37 cellular contexts compared by ENCODE assay signal in the genomic region with DNA sequence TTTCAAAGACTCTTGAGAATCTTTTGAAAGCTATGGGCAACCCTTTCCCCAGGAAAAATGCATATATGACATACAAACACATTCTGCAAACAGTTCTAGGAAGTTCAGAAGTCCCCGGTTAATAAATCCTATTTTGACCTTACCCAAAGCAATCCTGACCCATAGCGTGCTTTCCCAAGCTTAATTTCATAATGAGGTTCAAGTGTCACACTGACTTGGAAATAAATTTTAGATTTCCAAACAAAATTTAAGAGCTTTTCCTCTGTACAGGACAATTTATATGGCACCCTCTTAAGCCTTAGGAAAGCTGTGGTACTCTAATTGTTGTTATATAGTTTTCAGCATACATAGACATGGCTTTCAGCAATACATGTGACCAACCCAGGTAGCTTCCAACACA. TPM values are rescaled to one million over a fixed set of nuclear protein-coding genes. Genes with fewer than 3 reads are reported as not detected.
"Had no signal": no experiment of that assay in that cellular context is flagged by ENCODE, and none has a peak within 500 bp of the region (broad histone marks: within the 10 kb centered on the region; RNA-seq: fewer than 3 reads in every experiment).

No MANE protein-coding gene starts in this region.

- H3K4me3 Mint-ChIP-seq: activated CD4-positive, alpha-beta memory T cell treated with anti-CD3 and anti-CD28 coated beads, Interleukin-2, amount 10 ng/mL, durations not matched to agents 7 days and 5 days; activated CD4-positive, alpha-beta T cell treated with anti-CD3 and anti-CD28 coated beads for 36 hours; activated CD4-positive, alpha-beta T cell treated with anti-CD3 and anti-CD28 coated beads, Interleukin-2, amount 10 ng/mL, durations not matched to agents 7 days and 5 days; activated CD8-positive, alpha-beta memory T cell treated with anti-CD3 and anti-CD28 coated beads, Interleukin-2, amount 10 ng/mL, durations not matched to agents 7 days and 5 days; activated CD8-positive, alpha-beta T cell treated with anti-CD3 and anti-CD28 coated beads, Interleukin-2, amount 10 ng/mL, durations not matched to agents 7 days and 5 days; activated naive CD4-positive, alpha-beta T cell treated with anti-CD3 and anti-CD28 coated beads, Interleukin-2, amount 10 ng/mL, durations not matched to agents 7 days and 5 days; activated naive CD4-positive, alpha-beta T cell treated with anti-CD3 and anti-CD28 coated beads, Interleukin-2, amount 50 U/mL, for 24 hours; activated naive CD8-positive, alpha-beta T cell; activated naive CD8-positive, alpha-beta T cell treated with anti-CD3 and anti-CD28 coated beads, Interleukin-2, amount 10 ng/mL, durations not matched to agents 7 days and 5 days; activated naive CD8-positive, alpha-beta T cell treated with anti-CD3 and anti-CD28 coated beads, Interleukin-2, amount 50 U/mL, for 24 hours; activated T-cell treated with anti-CD3 and anti-CD28 coated beads, Interleukin-2, amount 50 U/mL, for 24 hours; T-helper 1 cell treated with Interleukin-12 subunit alpha and Interleukin-12 subunit beta and Interleukin-4 antibody, amounts not matched to agents 30 μg/mL and 1 μg/mL, for 36 hours; T-helper 2 cell treated with Interferon-gamma antibody and Interleukin-4, amounts not matched to agents 5 μg/mL and 100 μg/mL, for 36 hours had no signal

- H3K4me3 ChIP-seq: ascending aorta, body of pancreas, breast epithelium had no signal

- H3K27ac ChIP-seq: ascending aorta, body of pancreas, brain microvascular endothelial cell, breast epithelium, VCaP had no signal

- H3K9me3 ChIP-seq: ascending aorta, body of pancreas, breast epithelium had no signal

- H3K27me3 Mint-ChIP-seq: activated CD4-positive, alpha-beta memory T cell treated with anti-CD3 and anti-CD28 coated beads, Interleukin-2, amount 10 ng/mL, durations not matched to agents 7 days and 5 days; activated CD4-positive, alpha-beta T cell treated with anti-CD3 and anti-CD28 coated beads for 36 hours; activated CD8-positive, alpha-beta memory T cell treated with anti-CD3 and anti-CD28 coated beads, Interleukin-2, amount 10 ng/mL, durations not matched to agents 7 days and 5 days; activated naive CD4-positive, alpha-beta T cell treated with anti-CD3 and anti-CD28 coated beads, Interleukin-2, amount 10 ng/mL, durations not matched to agents 7 days and 5 days; activated naive CD4-positive, alpha-beta T cell treated with anti-CD3 and anti-CD28 coated beads, Interleukin-2, amount 50 U/mL, for 24 hours; activated naive CD8-positive, alpha-beta T cell; activated naive CD8-positive, alpha-beta T cell treated with anti-CD3 and anti-CD28 coated beads, Interleukin-2, amount 10 ng/mL, durations not matched to agents 7 days and 5 days; activated naive CD8-positive, alpha-beta T cell treated with anti-CD3 and anti-CD28 coated beads, Interleukin-2, amount 50 U/mL, for 24 hours had no signal

- H3K27ac Mint-ChIP-seq: activated CD4-positive, alpha-beta memory T cell treated with anti-CD3 and anti-CD28 coated beads, Interleukin-2, amount 10 ng/mL, durations not matched to agents 7 days and 5 days; activated CD4-positive, alpha-beta T cell treated with anti-CD3 and anti-CD28 coated beads for 36 hours; activated CD4-positive, alpha-beta T cell treated with anti-CD3 and anti-CD28 coated beads, Interleukin-2, amount 10 ng/mL, durations not matched to agents 7 days and 5 days; activated CD8-positive, alpha-beta memory T cell treated with anti-CD3 and anti-CD28 coated beads, Interleukin-2, amount 10 ng/mL, durations not matched to agents 7 days and 5 days; activated CD8-positive, alpha-beta T cell treated with anti-CD3 and anti-CD28 coated beads, Interleukin-2, amount 10 ng/mL, durations not matched to agents 7 days and 5 days; activated naive CD4-positive, alpha-beta T cell treated with anti-CD3 and anti-CD28 coated beads, Interleukin-2, amount 10 ng/mL, durations not matched to agents 7 days and 5 days; activated naive CD4-positive, alpha-beta T cell treated with anti-CD3 and anti-CD28 coated beads, Interleukin-2, amount 50 U/mL, for 24 hours; activated naive CD8-positive, alpha-beta T cell; activated naive CD8-positive, alpha-beta T cell treated with anti-CD3 and anti-CD28 coated beads, Interleukin-2, amount 10 ng/mL, durations not matched to agents 7 days and 5 days; activated naive CD8-positive, alpha-beta T cell treated with anti-CD3 and anti-CD28 coated beads, Interleukin-2, amount 50 U/mL, for 24 hours; activated T-cell treated with anti-CD3 and anti-CD28 coated beads, Interleukin-2, amount 50 U/mL, for 24 hours; activated T-helper 2 cell treated with anti-CD3 and anti-CD28 coated beads, Interferon-gamma antibody, Interleukin-2, Interleukin-4, amounts not matched to agents 10 μg/mL and 5 μg/mL and 100 μg/mL, durations not matched to agents 14 hours and 24 hours and 36 hours; T-helper 1 cell treated with Interleukin-12 subunit alpha and Interleukin-12 subunit beta and Interleukin-4 antibody, amounts not matched to agents 30 μg/mL and 1 μg/mL, for 36 hours; T-helper 2 cell treated with Interferon-gamma antibody and Interleukin-4, amounts not matched to agents 5 μg/mL and 100 μg/mL, for 36 hours had no signal

- H3K36me3 ChIP-seq: ascending aorta, brain microvascular endothelial cell, breast epithelium had no signal

- DNase-seq: activated CD4-positive, alpha-beta memory T cell treated with anti-CD3 and anti-CD28 coated beads, Interleukin-2, amount 10 ng/mL, durations not matched to agents 7 days and 5 days; activated CD4-positive, alpha-beta T cell treated with anti-CD3 and anti-CD28 coated beads for 1 hour; activated CD4-positive, alpha-beta T cell treated with anti-CD3 and anti-CD28 coated beads for 36 hours; activated CD4-positive, alpha-beta T cell treated with anti-CD3 and anti-CD28 coated beads for 48 hours; activated CD4-positive, alpha-beta T cell treated with anti-CD3 and anti-CD28 coated beads, Interleukin-2, amount 10 ng/mL, durations not matched to agents 7 days and 5 days; activated CD4-positive, alpha-beta T cell treated with anti-CD3 and anti-CD28 coated beads, Interleukin-2, amount 50 U/mL, for 48 hours; activated CD4-positive, CD25-positive, alpha-beta regulatory T cell; activated CD8-positive, alpha-beta memory T cell treated with anti-CD3 and anti-CD28 coated beads for 24 hours; activated CD8-positive, alpha-beta memory T cell treated with anti-CD3 and anti-CD28 coated beads, Interleukin-2, amount 10 ng/mL, durations not matched to agents 7 days and 5 days; activated CD8-positive, alpha-beta memory T cell treated with anti-CD3 and anti-CD28 coated beads, Interleukin-2, amount 50 U/mL, for 48 hours; activated CD8-positive, alpha-beta T cell treated with anti-CD3 and anti-CD28 coated beads, Interleukin-2, amount 10 ng/mL, durations not matched to agents 7 days and 5 days; activated effector memory CD4-positive, alpha-beta T cell treated with Interleukin-2 at 50 U/mL for 16 hours; activated gamma-delta T cell; activated naive CD4-positive, alpha-beta T cell treated with anti-CD3 and anti-CD28 coated beads, Interleukin-2, amount 10 ng/mL, durations not matched to agents 7 days and 5 days; activated naive CD4-positive, alpha-beta T cell treated with Interleukin-2 at 50 U/mL for 16 hours; activated naive CD8-positive, alpha-beta T cell treated with anti-CD3 and anti-CD28 coated beads, Interleukin-2, amount 10 ng/mL, durations not matched to agents 7 days and 5 days; activated naive CD8-positive, alpha-beta T cell treated with anti-CD3 and anti-CD28 coated beads, Interleukin-2, amount 50 U/mL, for 24 hours; activated T-cell treated with anti-CD3 and anti-CD28 coated beads, Interleukin-2, amount 50 U/mL, for 24 hours; activated T-cell treated with anti-CD3 and anti-CD28 coated beads, Interleukin-2, amount 50 U/mL, for 48 hours; amygdala; anterior cingulate cortex; body of pancreas; brain microvascular endothelial cell; central memory CD4-positive, alpha-beta T cell; T-helper 2 cell; T-helper 9 cell had no signal

- H3K36me3 Mint-ChIP-seq: activated naive CD4-positive, alpha-beta T cell treated with anti-CD3 and anti-CD28 coated beads, Interleukin-2, amount 10 ng/mL, durations not matched to agents 7 days and 5 days had no signal

- H3K4me1 Mint-ChIP-seq: activated CD4-positive, alpha-beta memory T cell treated with anti-CD3 and anti-CD28 coated beads, Interleukin-2, amount 10 ng/mL, durations not matched to agents 7 days and 5 days; activated CD4-positive, alpha-beta T cell treated with anti-CD3 and anti-CD28 coated beads, Interleukin-2, amount 10 ng/mL, durations not matched to agents 7 days and 5 days; activated CD8-positive, alpha-beta memory T cell treated with anti-CD3 and anti-CD28 coated beads, Interleukin-2, amount 10 ng/mL, durations not matched to agents 7 days and 5 days; activated naive CD4-positive, alpha-beta T cell treated with anti-CD3 and anti-CD28 coated beads, Interleukin-2, amount 10 ng/mL, durations not matched to agents 7 days and 5 days; activated naive CD8-positive, alpha-beta T cell treated with anti-CD3 and anti-CD28 coated beads, Interleukin-2, amount 10 ng/mL, durations not matched to agents 7 days and 5 days had no signal

- H3K27me3 ChIP-seq: ascending aorta, body of pancreas, brain microvascular endothelial cell had no signal

- H3K4me1 ChIP-seq: ascending aorta, body of pancreas, breast epithelium had no signal

- H3K9me3 Mint-ChIP-seq: activated CD4-positive, alpha-beta memory T cell treated with anti-CD3 and anti-CD28 coated beads, Interleukin-2, amount 10 ng/mL, durations not matched to agents 7 days and 5 days; activated CD4-positive, alpha-beta T cell treated with anti-CD3 and anti-CD28 coated beads, Interleukin-2, amount 10 ng/mL, durations not matched to agents 7 days and 5 days; activated naive CD4-positive, alpha-beta T cell treated with anti-CD3 and anti-CD28 coated beads, Interleukin-2, amount 10 ng/mL, durations not matched to agents 7 days and 5 days; activated naive CD4-positive, alpha-beta T cell treated with anti-CD3 and anti-CD28 coated beads, Interleukin-2, amount 50 U/mL, for 24 hours; activated naive CD8-positive, alpha-beta T cell treated with anti-CD3 and anti-CD28 coated beads, Interleukin-2, amount 10 ng/mL, durations not matched to agents 7 days and 5 days; activated naive CD8-positive, alpha-beta T cell treated with anti-CD3 and anti-CD28 coated beads, Interleukin-2, amount 50 U/mL, for 24 hours; activated T-cell treated with anti-CD3 and anti-CD28 coated beads, Interleukin-2, amount 50 U/mL, for 24 hours; activated T-helper 2 cell treated with anti-CD3 and anti-CD28 coated beads, Interferon-gamma antibody, Interleukin-2, Interleukin-4, amounts not matched to agents 10 μg/mL and 5 μg/mL and 100 μg/mL, durations not matched to agents 14 hours and 24 hours and 36 hours; T-helper 1 cell treated with Interleukin-12 subunit alpha and Interleukin-12 subunit beta and Interleukin-4 antibody, amounts not matched to agents 30 μg/mL and 1 μg/mL, for 36 hours; T-helper 2 cell treated with Interferon-gamma antibody and Interleukin-4, amounts not matched to agents 5 μg/mL and 100 μg/mL, for 36 hours had no signal

- ATAC-seq: activated CD4-positive, alpha-beta T cell treated with anti-CD3 and anti-CD28 coated beads for 36 hours; activated CD4-positive, CD25-positive, alpha-beta regulatory T cell treated with anti-CD3 and anti-CD28 coated beads, Interleukin-2, amount 50 U/mL, for 24 hours; activated CD8-positive, alpha-beta memory T cell treated with anti-CD3 and anti-CD28 coated beads, Interleukin-2, amount 10 ng/mL, durations not matched to agents 7 days and 5 days; activated CD8-positive, alpha-beta T cell treated with anti-CD3 and anti-CD28 coated beads, Interleukin-2, amount 10 ng/mL, durations not matched to agents 7 days and 5 days; activated naive CD8-positive, alpha-beta T cell treated with anti-CD3 and anti-CD28 coated beads, Interleukin-2, amount 50 U/mL, for 24 hours; body of pancreas had no signal

RNA-seq across cellular contexts. Expression of a gene that starts 59.4 kb away (rescaled TPM):
- total RNA-seq: activated CD4-positive, alpha-beta memory T cell treated with anti-CD3 and anti-CD28 coated beads, Interleukin-2, amount 10 ng/mL, durations not matched to agents 7 days and 5 days; activated CD4-positive, alpha-beta T cell treated with anti-CD3 and anti-CD28 coated beads for 36 hours; activated CD4-positive, alpha-beta T cell treated with anti-CD3 and anti-CD28 coated beads, Interleukin-2, amount 10 ng/mL, durations not matched to agents 7 days and 5 days; activated CD8-positive, alpha-beta memory T cell treated with anti-CD3 and anti-CD28 coated beads, Interleukin-2, amount 10 ng/mL, durations not matched to agents 7 days and 5 days; activated CD8-positive, alpha-beta T cell treated with anti-CD3 and anti-CD28 coated beads, Interleukin-2, amount 10 ng/mL, durations not matched to agents 7 days and 5 days; activated naive CD8-positive, alpha-beta T cell treated with anti-CD3 and anti-CD28 coated beads, Interleukin-2, amount 10 ng/mL, durations not matched to agents 7 days and 5 days; activated T-helper 2 cell treated with anti-CD3 and anti-CD28 coated beads, Interferon-gamma antibody, Interleukin-2, Interleukin-4, amounts not matched to agents 10 μg/mL and 5 μg/mL and 100 μg/mL, durations not matched to agents 14 hours and 24 hours and 36 hours; ascending aorta; body of pancreas; breast epithelium; cardiac septum; cerebellum had no signal
